ENCODE assay signal across 9 cellular contexts in the genomic region with DNA sequence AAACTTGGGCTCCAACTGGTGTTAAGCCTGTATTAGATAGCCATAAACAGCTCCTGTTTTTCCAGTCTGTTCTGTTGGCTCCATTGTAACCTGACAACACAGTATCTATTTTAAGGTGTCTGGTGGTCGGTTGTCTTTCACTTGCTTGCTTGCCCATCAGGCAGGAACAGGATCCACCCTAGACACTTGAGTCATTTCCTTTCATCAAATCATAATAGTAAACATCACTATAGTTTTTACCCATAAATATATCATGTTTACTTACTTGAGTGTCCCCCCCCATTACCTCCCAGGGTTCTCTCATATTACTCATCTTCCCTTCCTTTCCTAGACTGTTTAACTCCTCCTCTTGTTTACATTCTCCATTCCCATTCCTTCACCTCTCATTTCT. TPM values are rescaled to one million over a fixed set of nuclear protein-coding genes. Genes with fewer than 3 reads are reported as not detected.
DNase-seq lines count a peak whose midpoint lies in the region; ATAC-seq lines count a peak whose summit lies in the region.
"Had no signal": no experiment of that assay in that cellular context is flagged by ENCODE, and none has a peak within 500 bp of the region (broad histone marks: within the 10 kb centered on the region; RNA-seq: fewer than 3 reads in every experiment).

No MANE protein-coding gene starts in this region.

- peak overlapping the region; percentile 73 to 87 for H3K27ac Mint-ChIP-seq in T-cell

- peaks cover 5% of the 10 kb centered on the region for H3K36me3 ChIP-seq in MG63
- H3K36me3 ChIP-seq: ovary had no signal

- no peaks in the 10 kb centered on the region for H3K9me3 ChIP-seq in MG63
- H3K9me3 ChIP-seq: ovary had no signal

- POLR2A ChIA-PET in T-cell (lab: Charles Lee), result no interaction called here

- H3K9me3 Mint-ChIP-seq in T-cell, result no peaks in the 10 kb centered on the region

- DNase-seq in NCI-H82 (lab: John Stamatoyannopoulos, UW) (peak; percentile 37), NCI-H82 treated with DMSO at 0.1 percent for 48 hours (lab: John Stamatoyannopoulos, UW; ENCODE audit: unreplicated experiment) (no peak), T-cell (no peak), fibroblast of peridontal ligament (ENCODE audit: extremely low read depth) (peak; percentile 25), MG63 (no peak), GM19238 (ENCODE audit: insufficient read length, low spot score) (no peak)
- DNase-seq: ovary had no signal

- peak overlapping the region in 17 of 21 experiments; percentile 5 to 98 (median 96) for H3K27ac ChIP-seq in skin epidermis
- H3K27ac ChIP-seq: ovary had no signal

- H3K4me1 Mint-ChIP-seq in T-cell, result peaks cover 64 to 68% (median 64%) of the 10 kb centered on the region in 3 donors

- CTCF ChIA-PET in T-cell (lab: Charles Lee), result interaction anchor here in 1 of 2 donors (0.8 kb wide), 1 partner anchor 15 kb away, joined by 3 read pairs; no protein-coding TSS in a partner anchor

- no peaks in the 10 kb centered on the region for H3K27me3 Mint-ChIP-seq in T-cell

- no peak overlapping the region for H3K4me3 ChIP-seq in skin epidermis
- H3K4me3 ChIP-seq in MG63, result no peak overlapping the region; the same call in 1 of the 2 replicates
- H3K4me3 ChIP-seq: ovary had no signal

- ATAC-seq in T-cell (replicated peaks in 1 of 4) (no peak), GM21381 (IDR thresholded peaks at IDR 0.05; ENCODE audit: unreplicated experiment) (no peak)

- H3K4me3 Mint-ChIP-seq in T-cell, result peak overlapping the region; percentile 80 to 92 (median 90)

- H3K36me3 Mint-ChIP-seq in T-cell, result peaks cover 12% of the 10 kb centered on the region

- no peaks in the 10 kb centered on the region for H3K27me3 ChIP-seq in MG63
- H3K27me3 ChIP-seq: ovary had no signal

RNA-seq across cellular contexts. Expression of a gene that starts 2.9 kb away (rescaled TPM):
- total RNA-seq in T-cell, result 10 to 100 TPM; 32.4 to 62.2 (median 60.5) TPM
- 1.8 and 7.6 TPM in 2 replicates for total RNA-seq in MG63 (2014; rRNA removed; shearing (Covaris generic); ENCODE audit: low replicate concordance)

RNA-seq across cellular contexts. Expression of a gene that starts 35.3 kb away (rescaled TPM):
- total RNA-seq in T-cell, result 10 to 100 TPM in 1 of 5 donors, 1 to 10 TPM in 4; 5.9 to 10.8 (median 8.4) TPM
- 0.84 and 1.1 TPM in 2 replicates for total RNA-seq in MG63 (2014; rRNA removed; shearing (Covaris generic); ENCODE audit: low replicate concordance)

Comparison
In these comparisons a context has a peak if more than half of its experiments do, and no peak if none do; other contexts are left out.
1. DNase-seq: peak in NCI-H82 (single experiment) and fibroblast of peridontal ligament (single experiment); none in NCI-H82 treated with DMSO at 0.1 percent for 48 hours (single experiment), T-cell (0 of 34), MG63 (single experiment) and GM19238 (single experiment).